ENCODE assay signal across 8 cellular contexts in the genomic region with DNA sequence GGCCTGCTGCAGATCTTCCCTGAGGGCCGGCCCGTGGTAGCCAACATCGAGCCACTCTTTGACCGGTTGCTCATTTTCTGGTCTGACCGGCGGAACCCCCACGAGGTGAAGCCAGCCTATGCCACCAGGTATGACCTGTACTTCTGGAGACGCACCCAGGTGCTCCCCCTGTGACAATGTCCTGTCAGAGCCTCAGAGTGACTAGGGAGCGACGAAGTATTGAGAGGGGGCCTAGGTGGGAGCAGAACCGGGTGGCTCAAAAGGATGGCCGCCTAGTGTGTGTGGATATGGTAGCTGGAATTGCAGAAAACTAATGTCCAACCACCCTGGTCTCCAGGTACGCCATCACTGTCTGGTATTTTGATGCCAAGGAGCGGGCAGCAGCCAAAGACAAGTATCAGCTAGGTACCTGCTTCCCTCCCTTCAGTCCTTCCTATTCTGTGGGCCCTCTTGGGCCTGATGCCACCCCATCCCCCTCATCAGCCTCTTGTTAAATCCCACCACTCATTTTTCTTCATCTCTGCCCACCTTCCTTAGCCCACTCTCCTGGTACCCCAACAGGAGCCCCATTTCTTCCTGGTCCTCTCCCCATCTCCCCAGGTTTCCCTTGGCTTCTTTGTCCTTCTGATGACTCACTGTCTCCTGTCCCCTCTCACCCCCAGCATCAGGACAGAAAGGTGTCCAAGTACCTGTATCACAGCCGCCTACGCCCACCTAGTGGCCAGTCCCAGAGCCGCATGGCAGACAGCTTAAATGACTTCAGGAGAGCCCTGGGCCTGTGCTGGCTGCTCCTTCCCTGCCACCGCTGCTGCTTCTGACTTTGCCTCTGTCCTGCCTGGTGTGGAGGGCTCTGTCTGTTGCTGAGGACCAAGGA. TPM values are rescaled to one million over a fixed set of nuclear protein-coding genes. Genes with fewer than 3 reads are reported as not detected.
DNase-seq lines count a peak whose midpoint lies in the region; ATAC-seq and TF ChIP-seq lines count a peak whose summit lies in the region.

No MANE protein-coding gene starts in this region.

- H3K27ac Mint-ChIP-seq in Calu3 (ENCODE audit: unreplicated experiment) (peak overlapping the region; percentile 72), nephron (peak overlapping the region; percentile 79 to 92 (median 85))
- H3K27ac Mint-ChIP-seq in central memory CD8-positive, alpha-beta T cell (ENCODE audit: low read depth), result peak overlapping the region; percentile 97

- H3K4me1 Mint-ChIP-seq in Calu3 (ENCODE audit: low read depth, unreplicated experiment), result peaks cover 70% of the 10 kb centered on the region
- peaks cover 85% of the 10 kb centered on the region for H3K4me1 Mint-ChIP-seq in central memory CD8-positive, alpha-beta T cell
- peaks cover 66% of the 10 kb centered on the region for H3K4me1 Mint-ChIP-seq in nephron

- peaks cover 73% of the 10 kb centered on the region for H4K20me1 ChIP-seq in IMR-90 (ENCODE audit: insufficient read depth, low read length)

- no peak overlapping the region for H3K4ac ChIP-seq in IMR-90 (ENCODE audit: low read depth, low read length)

- peaks cover 55% of the 10 kb centered on the region for H3K36me3 ChIP-seq in IMR-90 (ENCODE audit: control insufficient read depth, insufficient read depth, low read length)

- no peak overlapping the region for H4K91ac ChIP-seq in IMR-90 (ENCODE audit: insufficient read depth, low read depth, low read length)

- no peak overlapping the region for H2BK120ac ChIP-seq in IMR-90 (ENCODE audit: low read depth, low read length)

- TF ChIP-seq POLR2A in IMR-90 (IDR thresholded peaks at IDR 0.05; ENCODE audit: low read depth, low read length) (no peak), lower leg skin (IDR thresholded peaks at IDR 0.05) (no peak)

- no peak overlapping the region for H3K23ac ChIP-seq in IMR-90 (ENCODE audit: low read depth, low read length)

- dilution Hi-C loops in IMR-90 (cut with HindIII; ENCODE audit: low sequenced_read_pairs, unreplicated experiment), result no loop called here

- no peaks in the 10 kb centered on the region for H3K9me3 ChIP-seq in IMR-90 (ENCODE audit: control insufficient read depth, insufficient read depth, low read length)

- H2BK15ac ChIP-seq in IMR-90 (ENCODE audit: low read depth, low read length), result no peak overlapping the region

- H2AK5ac ChIP-seq in IMR-90 (ENCODE audit: low read depth, low read length), result no peak overlapping the region

- intact Hi-C loops in Calu3 (cut with micrococcal nuclease; ENCODE audit: unreplicated experiment), result loop anchor here (5.0 kb wide), 1 partner anchor 145 kb away; no protein-coding TSS in a partner anchor
- intact Hi-C loops in IMR-90 (cut with micrococcal nuclease), result loop anchor here (5.0 kb wide), 1 partner anchor 145 kb away; no protein-coding TSS in a partner anchor
- intact Hi-C loops in lower leg skin (cut with DNase I; ENCODE audit: low total_unique reads), result loop anchor here (5.0 kb wide), 1 partner anchor 145 kb away; no protein-coding TSS in a partner anchor

- H3K79me1 ChIP-seq in IMR-90 (ENCODE audit: low read depth in 1 of 2, low read length in 2 of 2), result peaks cover 24 to 81% of the 10 kb centered on the region in 2 experiments

- H3K4me2 ChIP-seq in IMR-90 (ENCODE audit: low read depth, low read length), result no peak overlapping the region

- peak overlapping the region; percentile 9 for H2AFZ ChIP-seq in IMR-90 (replicated peaks; ENCODE audit: low read length, poor library complexity)

- POLR2A ChIA-PET in IMR-90 (lab: Charles Lee; ENCODE audit: unreplicated experiment), result no interaction called here

- peak overlapping the region; percentile 37 for H2AK9ac ChIP-seq in IMR-90 (replicated peaks; ENCODE audit: low read depth, low read length, poor library complexity)

- H3K4me3 Mint-ChIP-seq in Calu3 (ENCODE audit: low read depth, unreplicated experiment), result peak overlapping the region; percentile 7
- peak overlapping the region; percentile 70 for H3K4me3 Mint-ChIP-seq in central memory CD8-positive, alpha-beta T cell
- peak overlapping the region; percentile 19 to 72 (median 32) for H3K4me3 Mint-ChIP-seq in nephron

- H3K27ac ChIP-seq in IMR-90 (ENCODE audit: insufficient read depth, low read length), result no peak overlapping the region

- ATAC-seq in IMR-90 (ENCODE audit: low read depth) (no peak), HG02759 (IDR thresholded peaks at IDR 0.05; ENCODE audit: unreplicated experiment) (no peak)
- ATAC-seq in central memory CD8-positive, alpha-beta T cell (replicated peaks; ENCODE audit: extremely low read depth, poor library complexity, severe bottlenecking), result no peak

- no peak overlapping the region for H4K8ac ChIP-seq in IMR-90 (ENCODE audit: low read depth in 2 of 2, low read length in 2 of 2)

- TF ChIP-seq RAD21 in IMR-90 (IDR thresholded peaks at IDR 0.05; ENCODE audit: low read length), result no peak

- in situ Hi-C loops in IMR-90 (cut with MboI; ENCODE audit: low sequenced_read_pairs), result loop anchor here (5.0 kb wide), 1 partner anchor 145 kb away; no protein-coding TSS in a partner anchor

- peaks cover 22% of the 10 kb centered on the region for H3K4me1 ChIP-seq in IMR-90 (ENCODE audit: control insufficient read depth, insufficient read depth, low read length)

- BruUV-seq in Calu3 (replicated peaks; lab: Mats Ljungman, UMichigan) (no TSS peak), IMR-90 (replicated peaks; lab: Mats Ljungman, UMichigan) (no TSS peak)

- H3K4me3 ChIP-seq in IMR-90 (ENCODE audit: insufficient read depth, low read depth, low read length) (no peak overlapping the region), lower leg skin (ENCODE audit: low read depth, poor library complexity, severe bottlenecking) (no peak overlapping the region)

- no peak overlapping the region for H3K9ac ChIP-seq in IMR-90 (ENCODE audit: low read depth, low read length)

- peak; percentile 78 for DNase-seq in Calu3
- DNase-seq in IMR-90, result no peak
- DNase-seq in central memory CD8-positive, alpha-beta T cell (ENCODE audit: low spot score in 2 of 2), result no peak
- no peak for DNase-seq in stimulated activated naive CD4-positive, alpha-beta T cell (lab: John Stamatoyannopoulos, UW)
- DNase-seq in T-helper 9 cell, result no peak
- no peak for DNase-seq in lower leg skin (ENCODE audit: low spot score in 2 of 2)

- H3K27me3 Mint-ChIP-seq in Calu3 (ENCODE audit: unreplicated experiment) (no peaks in the 10 kb centered on the region), nephron (ENCODE audit: low read depth) (no peaks in the 10 kb centered on the region)
- H3K27me3 Mint-ChIP-seq in central memory CD8-positive, alpha-beta T cell, result no peaks in the 10 kb centered on the region

- H3K14ac ChIP-seq in IMR-90 (replicated peaks; ENCODE audit: low read depth, low read length), result no peak overlapping the region

- no peak overlapping the region for H3K18ac ChIP-seq in IMR-90 (ENCODE audit: low read depth, low read length)

- H2BK5ac ChIP-seq in IMR-90 (ENCODE audit: low read depth, low read length, poor library complexity, severe bottlenecking), result no peak overlapping the region

- peak; percentile 41 for TF ChIP-seq CTCF in Calu3 (IDR thresholded peaks at IDR 0.05; ENCODE audit: unreplicated experiment)
- TF ChIP-seq CTCF in IMR-90 (conservative IDR thresholded peaks at IDR 0.05; ENCODE audit: low read depth, low read length), result peak; percentile 26; the same call in 1 of the 2 replicates
- peak; percentile 6 to 44 (median 31) for TF ChIP-seq CTCF in nephron (IDR thresholded peaks at IDR 0.05; ENCODE audit: unreplicated experiment in 3 of 3)
- TF ChIP-seq CTCF in lower leg skin (IDR thresholded peaks at IDR 0.05), result no peak

- H2BK20ac ChIP-seq in IMR-90 (ENCODE audit: low read depth, low read length), result no peak overlapping the region

- H3K9me1 ChIP-seq in IMR-90 (ENCODE audit: insufficient read depth, low read length), result peaks cover 23% of the 10 kb centered on the region

- CTCF ChIA-PET in Calu3 (lab: Charles Lee) (interaction anchor here (1.0 kb wide), 2 partner anchors 29 to 83 kb away, joined by 3 to 4 read pairs; partner anchors contain the start of gene RAB4B), IMR-90 (lab: Yijun Ruan, JAX) (interaction anchor here (0.8 to 1.5 kb wide), 6 partner anchors 9 to 73 kb away, joined by 3 to 5 read pairs (median 3); partner anchors contain the start of gene EGLN2)

- no peaks in the 10 kb centered on the region for H3K9me3 Mint-ChIP-seq in Calu3 (ENCODE audit: low read depth, unreplicated experiment)
- H3K9me3 Mint-ChIP-seq in central memory CD8-positive, alpha-beta T cell, result no peaks in the 10 kb centered on the region
- no peaks in the 10 kb centered on the region for H3K9me3 Mint-ChIP-seq in nephron

- WGBS in IMR-90 (ENCODE audit: extremely low coverage in 2 of 2, insufficient read length in 1 of 2), 2 experiments, result 64% methylated on average over 11 of the region's 18 CpGs; no CpG with 5 or more reads in 1 of the 2 experiments
- 61 to 63% methylated on average over 18 of the region's 18 CpGs for WGBS in lower leg skin, 2 donors

- H3K36me3 Mint-ChIP-seq in Calu3 (ENCODE audit: insufficient read depth, unreplicated experiment) (peaks cover 91% of the 10 kb centered on the region), nephron (ENCODE audit: low read depth) (peaks cover 29% of the 10 kb centered on the region)
- peaks cover 57% of the 10 kb centered on the region for H3K36me3 Mint-ChIP-seq in central memory CD8-positive, alpha-beta T cell (ENCODE audit: insufficient read depth)

- no peaks in the 10 kb centered on the region for H3K27me3 ChIP-seq in IMR-90 (ENCODE audit: control insufficient read depth, insufficient read depth, low read length)

- H3K56ac ChIP-seq in IMR-90 (ENCODE audit: extremely low read depth, insufficient read depth, low read length), result no peak overlapping the region

- H4K5ac ChIP-seq in IMR-90 (ENCODE audit: low read depth, low read length), result no peak overlapping the region

RNA-seq across cellular contexts. Expression of gene EGLN2, which starts 8.4 kb away (rescaled TPM):
- 95.4 and 109 TPM in 2 replicates for total RNA-seq in Calu3 (2022)
- 50.5 and 54.1 TPM in 2 replicates for total RNA-seq in IMR-90 (2012; rRNA removed)
- polyA plus RNA-seq in IMR-90 (2012; rRNA removed), result 60.2 and 62.7 TPM in 2 replicates
- polyA plus RNA-seq in IMR-90 (2012; cell fraction: cytosol; rRNA removed), result 39.4 and 78.4 TPM in 2 replicates
- 64.4 and 149 TPM in 2 replicates for polyA plus RNA-seq in IMR-90 (2012; cell fraction: nucleus; rRNA removed; ENCODE audit: low replicate concordance)
- 10 to 100 TPM; 34.4 to 52.8 (median 45.1) TPM for total RNA-seq in lower leg skin

RNA-seq across cellular contexts. Expression of gene RAB4B, which starts 29.3 kb away (rescaled TPM):
- total RNA-seq in Calu3 (2022) (21.0 and 22.7 TPM in 2 replicates), IMR-90 (2012; rRNA removed) (7.9 and 8.3 TPM in 2 replicates), lower leg skin (10 to 100 TPM; 18.7 to 22.8 (median 19.7) TPM)
- 21.4 and 25.9 TPM in 2 replicates for polyA plus RNA-seq in IMR-90 (2012; rRNA removed)
- polyA plus RNA-seq in IMR-90 (2012; cell fraction: cytosol; rRNA removed), result 49.0 and 50.2 TPM in 2 replicates
- polyA plus RNA-seq in IMR-90 (2012; cell fraction: nucleus; rRNA removed; ENCODE audit: low replicate concordance), result 34.1 and 62.8 TPM in 2 replicates

RNA-seq across cellular contexts. Expression of gene MIA, which starts 32.1 kb away (rescaled TPM):
- total RNA-seq in Calu3 (2022) (30.2 and 49.3 TPM in 2 replicates), IMR-90 (2012; rRNA removed) (not detected in 2 replicates), lower leg skin (10 to 100 TPM; 10.4 to 17.0 (median 12.9) TPM)
- polyA plus RNA-seq in IMR-90 (2012; rRNA removed), result 0.44 TPM in 1 of 2 replicates, not detected in the other
- 0.24 and 1.6 TPM in 2 replicates for polyA plus RNA-seq in IMR-90 (2012; cell fraction: cytosol; rRNA removed)
- 0.64 TPM in 1 of 2 replicates, not detected in the other for polyA plus RNA-seq in IMR-90 (2012; cell fraction: nucleus; rRNA removed; ENCODE audit: low replicate concordance)

RNA-seq across cellular contexts. Expression of gene CYP2A6, which starts 42.9 kb away (rescaled TPM):
- total RNA-seq in Calu3 (2022) (not detected in 2 replicates), IMR-90 (2012; rRNA removed) (not detected in 2 replicates), lower leg skin (not detected)
- polyA plus RNA-seq in IMR-90 (2012; rRNA removed), result not detected in 2 replicates
- not detected in 2 replicates for polyA plus RNA-seq in IMR-90 (2012; cell fraction: cytosol; rRNA removed)
- polyA plus RNA-seq in IMR-90 (2012; cell fraction: nucleus; rRNA removed; ENCODE audit: low replicate concordance), result not detected in 2 replicates

RNA-seq across cellular contexts. Expression of gene SNRPA, which starts 56.4 kb away (rescaled TPM):
- total RNA-seq in Calu3 (2022) (95.4 and 102 TPM in 2 replicates), IMR-90 (2012; rRNA removed) (28.3 and 30.3 TPM in 2 replicates), lower leg skin (10 to 100 TPM; 18.0 to 52.4 (median 44.9) TPM)
- polyA plus RNA-seq in IMR-90 (2012; rRNA removed), result 81.3 and 158 TPM in 2 replicates
- 89.7 and 101 TPM in 2 replicates for polyA plus RNA-seq in IMR-90 (2012; cell fraction: cytosol; rRNA removed)
- polyA plus RNA-seq in IMR-90 (2012; cell fraction: nucleus; rRNA removed; ENCODE audit: low replicate concordance), result 76.5 and 101 TPM in 2 replicates

Comparison
In these comparisons a context has a peak if more than half of its experiments do, and no peak if none do; other contexts are left out.
1. H3K4me3 Mint-ChIP-seq: peak in every context shown above with its lines; median percentile 70 in central memory CD8-positive, alpha-beta T cell; 32 in nephron; 7 in Calu3.
2. CTCF ChIP-seq: peak in Calu3 (single experiment), IMR-90 (single experiment) and nephron (3 of 3); none in lower leg skin (0 of 3).
3. RNA of gene MIA, which starts 32.1 kb away (total RNA-seq): 30.2 to 49.3 TPM in Calu3 and 10.4 to 17.0 TPM in lower leg skin; not detected in IMR-90; every median in the first group is over 10 times any median in the second.
4. Peak in every context shown above with its lines, with median percentiles within 50 percentile points of each other: H3K27ac Mint-ChIP-seq.